In genomic region chr6:108074359-108075144, GRCh38 we compare ENCODE assay signal across 8 cellular contexts. TPM values are rescaled to one million over a fixed set of nuclear protein-coding genes. Genes with fewer than 3 reads are reported as not detected.
DNase-seq lines count a peak whose midpoint lies in the region; ATAC-seq, FAIRE-seq and TF ChIP-seq lines count a peak whose summit lies in the region.

Gene OSTM1 (minus strand): TSS chr6:108074741. CDS start chr6:108074651, 90 bp downstream.

- H3K27ac ChIP-seq in HUES48 (ENCODE audit: low read depth, low read length) (peak within 1 kb of the TSS; percentile 81), OCI-LY3 (ENCODE audit: low read length) (peak within 1 kb of the TSS; percentile 48), endothelial cell of umbilical vein (ENCODE audit: insufficient read depth, low read depth, low read length) (peak within 1 kb of the TSS; percentile 33)

- TF ChIP-seq CTCF in OCI-LY3 (IDR thresholded peaks at IDR 0.05; ENCODE audit: low read depth, low read length): no peak
- no peak for TF ChIP-seq CTCF in endothelial cell of umbilical vein (IDR thresholded peaks at IDR 0.05; ENCODE audit: extremely low read depth in 1 of 2, insufficient read depth in 1 of 2, low read depth in 1 of 2, low read length in 2 of 2)

- POLR2A ChIA-PET in endothelial cell of umbilical vein (lab: Charles Lee): no interaction called here

- H2AFZ ChIP-seq in OCI-LY3 (ENCODE audit: low read depth, low read length): peak within 1 kb of the TSS; percentile 97
- peak within 1 kb of the TSS; percentile 98 for H2AFZ ChIP-seq in endothelial cell of umbilical vein (ENCODE audit: low read depth, low read length)

- dilution Hi-C loops in endothelial cell of umbilical vein (cut with MboI; ENCODE audit: extremely low pct_ligation_motif_present, low sequenced_read_pairs): no loop called here

- in situ Hi-C loops in Caki2 (cut with HindIII; ENCODE audit: low pct_unique_long_range_greater_than_20kb, low sequenced_read_pairs): no loop called here

- CTCF ChIA-PET in endothelial cell of umbilical vein (lab: Charles Lee): no interaction called here

- no peaks in the 10 kb centered on the region for H3K36me3 ChIP-seq in HUES48 (ENCODE audit: control insufficient read depth, insufficient read depth, low read length)
- no peaks in the 10 kb centered on the region for H3K36me3 ChIP-seq in OCI-LY3 (replicated peaks; ENCODE audit: low read depth, low read length)
- H3K36me3 ChIP-seq in endothelial cell of umbilical vein (ENCODE audit: control insufficient read depth in 2 of 2, extremely low read depth in 1 of 2, insufficient read depth in 2 of 2, low read length in 2 of 2): no peaks in the 10 kb centered on the region

- peak within 1 kb of the TSS; percentile 95 for H3K4me2 ChIP-seq in OCI-LY3 (ENCODE audit: low read length)
- H3K4me2 ChIP-seq in endothelial cell of umbilical vein (ENCODE audit: insufficient read depth, low read length): peak within 1 kb of the TSS; percentile 83

- H3K79me2 ChIP-seq in OCI-LY3 (ENCODE audit: low read length) (peaks cover 8% of the 10 kb centered on the region), endothelial cell of umbilical vein (ENCODE audit: control insufficient read depth, insufficient read depth, low read length) (no peaks in the 10 kb centered on the region)

- H3K9me3 ChIP-seq in HUES48 (ENCODE audit: control insufficient read depth, insufficient read depth, low read length) (no peaks in the 10 kb centered on the region), OCI-LY3 (ENCODE audit: insufficient read depth, low read length) (no peaks in the 10 kb centered on the region), endothelial cell of umbilical vein (replicated peaks; ENCODE audit: control insufficient read depth, insufficient read depth, low read length) (no peaks in the 10 kb centered on the region), mononuclear cell (ENCODE audit: low read depth, low read length) (no peaks in the 10 kb centered on the region)

- peaks cover 32% of the 10 kb centered on the region for H3K4me1 ChIP-seq in HUES48 (ENCODE audit: control insufficient read depth, insufficient read depth, low read length)
- H3K4me1 ChIP-seq in OCI-LY3 (ENCODE audit: low read length): peaks cover 13% of the 10 kb centered on the region
- H3K4me1 ChIP-seq in endothelial cell of umbilical vein (ENCODE audit: control insufficient read depth, extremely low read depth, insufficient read depth, low read length): peaks cover 5% of the 10 kb centered on the region
- H3K4me1 ChIP-seq in mononuclear cell (ENCODE audit: insufficient read depth, low read length): peaks cover 25% of the 10 kb centered on the region

- TF ChIP-seq POLR2A in endothelial cell of umbilical vein (IDR thresholded peaks at IDR 0.05; ENCODE audit: low read depth, low read length): peak; percentile 71

- H3K27me3 ChIP-seq in HUES48 (ENCODE audit: control insufficient read depth, insufficient read depth, low read length): 0 out of 2 replicates have a peak, but pooled peaks cover 6% of the 10 kb centered on the region
- no peaks in the 10 kb centered on the region for H3K27me3 ChIP-seq in OCI-LY3 (ENCODE audit: low read depth, low read length)
- peaks cover 2 to 5% of the 10 kb centered on the region in 2 experiments for H3K27me3 ChIP-seq in endothelial cell of umbilical vein (ENCODE audit: control insufficient read depth in 2 of 2, insufficient read depth in 2 of 2, low read length in 2 of 2)
- H3K27me3 ChIP-seq in mononuclear cell (ENCODE audit: insufficient read depth, low read length): peaks cover 8% of the 10 kb centered on the region

- H3K9me1 ChIP-seq in endothelial cell of umbilical vein (replicated peaks; ENCODE audit: control insufficient read depth, extremely low read depth, insufficient read depth, low read length): no peaks in the 10 kb centered on the region

- H4K20me1 ChIP-seq in OCI-LY3 (ENCODE audit: insufficient read depth, low read length) (no peaks in the 10 kb centered on the region), endothelial cell of umbilical vein (replicated peaks; ENCODE audit: control insufficient read depth, extremely low read depth, insufficient read depth, low read length) (no peaks in the 10 kb centered on the region)

- FAIRE-seq in endothelial cell of umbilical vein (lab: Jason Lieb, UNC): peak; percentile 15

- H3K4me3 ChIP-seq in HUES48 (ENCODE audit: low read depth, low read length): peak within 1 kb of the TSS; percentile 97
- H3K4me3 ChIP-seq in OCI-LY3 (ENCODE audit: low read length): peak within 1 kb of the TSS; percentile 97
- peak within 1 kb of the TSS; percentile 62 to 71 (median 70) for H3K4me3 ChIP-seq in endothelial cell of umbilical vein (replicated peaks in 1 of 3; ENCODE audit: insufficient read depth in 1 of 3, low read depth in 1 of 3, low read length in 3 of 3)
- H3K4me3 ChIP-seq in mononuclear cell (ENCODE audit: low read length): peak within 1 kb of the TSS; percentile 94

- ATAC-seq in GM21390 (IDR thresholded peaks at IDR 0.05; ENCODE audit: unreplicated experiment): peak; percentile 97

- DNase-seq in Caki2 (ENCODE audit: low read depth) (peak; percentile 82), activated T-cell treated with anti-CD3 and anti-CD28 coated beads for 1 hour (ENCODE audit: low read depth) (peak; percentile 93), endothelial cell of umbilical vein (ENCODE audit: low read depth, low spot score) (peak; percentile 91)
- peak; percentile 96 for DNase-seq in stimulated activated CD8-positive, alpha-beta memory T cell treated with anti-CD3 and anti-CD28 coated beads, Interleukin-4, amount 100 ng/mL, for 24 hours (ENCODE audit: low read depth)

- TSS peak; percentile 66 for BruUV-seq in endothelial cell of umbilical vein (replicated peaks; lab: Mats Ljungman, UMichigan)

- intact Hi-C loops in endothelial cell of umbilical vein (cut with micrococcal nuclease): loop anchor here (1.0 kb wide), 1 partner anchor 116 kb away; the partner anchor contains the start of gene SEC63

- H3K9ac ChIP-seq in HUES48 (ENCODE audit: low read depth, low read length) (peak within 1 kb of the TSS; percentile 89), OCI-LY3 (ENCODE audit: low read length) (peak within 1 kb of the TSS; percentile 91), endothelial cell of umbilical vein (replicated peaks; ENCODE audit: extremely low read depth, insufficient read depth, low read length) (peak within 1 kb of the TSS; percentile 53)

TF ChIP-seq in endothelial cell of umbilical vein, 7 proteins besides CTCF, POLR2A, EP300 and RAD21:
- TF ChIP-seq JUN (IDR thresholded peaks at IDR 0.05; ENCODE audit: borderline replicate concordance, insufficient read depth, insufficient read length, low read depth): no peak
- TF ChIP-seq MAX (IDR thresholded peaks at IDR 0.05; ENCODE audit: insufficient read depth, insufficient read length): peak; percentile 68
- TF ChIP-seq POLR2AphosphoS5 (IDR thresholded peaks at IDR 0.05; ENCODE audit: insufficient read depth, low read depth, low read length): peak; percentile 88

RNA-seq across cellular contexts. Expression of gene OSTM1, which starts in this region (rescaled TPM):
- total RNA-seq in Caki2 (2014; rRNA removed; shearing (Covaris generic); ENCODE audit: low replicate concordance): 10.3 and 14.5 TPM in 2 replicates
- total RNA-seq in endothelial cell of umbilical vein: 26.4 and 27.8 TPM in 2 replicates
- polyA plus RNA-seq in endothelial cell of umbilical vein: 23.1 and 28.7 TPM in 2 replicates
- polyA plus RNA-seq in endothelial cell of umbilical vein (2011; cell fraction: cytosol; rRNA removed): 5.8 and 7.7 TPM in 2 replicates
- 5.1 and 8.1 TPM in 2 replicates for polyA plus RNA-seq in endothelial cell of umbilical vein (2011; cell fraction: nucleus; rRNA removed)
- polyA plus RNA-seq in endothelial cell of umbilical vein (2012): 25.5 and 27.1 TPM in 2 replicates
- 34.8 and 42.2 TPM in 2 replicates for polyA minus RNA-seq in endothelial cell of umbilical vein
- 24.3 TPM for polyA minus RNA-seq in endothelial cell of umbilical vein (2011; cell fraction: cytosol; rRNA and poly(A)+ RNA removed)
- polyA minus RNA-seq in endothelial cell of umbilical vein (2011; cell fraction: nucleus; rRNA and poly(A)+ RNA removed): 8.5 and 15.4 TPM in 2 replicates
- total RNA-seq in mononuclear cell: 15.3 TPM

Comparison
In these comparisons a context has a peak if more than half of its experiments do, and no peak if none do; other contexts are left out.
1. Peak in every context shown above with its lines: DNase-seq, ATAC-seq, H3K4me3 ChIP-seq and H3K27ac ChIP-seq.